In the genomic region with DNA sequence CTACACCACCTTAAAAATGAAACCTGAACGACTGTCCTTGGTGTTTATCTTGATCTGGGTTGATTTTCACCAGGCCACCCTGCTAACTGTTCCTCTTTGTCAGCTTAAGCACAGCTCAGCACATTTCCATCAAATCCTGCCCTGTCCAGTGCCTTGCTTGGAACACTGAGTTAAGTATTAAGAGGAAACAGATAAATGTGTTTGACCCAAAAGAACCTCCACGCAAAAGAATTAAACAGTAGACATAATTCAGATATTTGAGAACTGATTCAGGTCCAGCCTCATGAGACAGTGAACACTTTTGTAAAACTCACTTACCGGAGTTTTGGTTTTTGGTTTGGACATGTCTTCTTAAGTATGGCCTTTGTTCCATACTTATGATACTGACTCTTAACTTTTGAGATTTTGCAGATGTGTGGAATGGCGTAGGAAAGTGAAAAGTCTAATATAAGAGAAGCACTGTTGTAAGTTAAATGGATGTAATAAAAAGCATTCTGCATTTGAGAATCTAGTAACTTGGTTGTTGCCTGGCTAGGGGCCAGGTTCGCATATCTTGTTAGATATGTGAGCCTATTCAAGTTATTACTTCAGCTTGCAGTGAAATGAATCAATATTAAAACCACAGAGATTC, we compare ENCODE assay signal across 20 cellular contexts.
DNase-seq lines count a peak whose midpoint lies in the region; ATAC-seq and TF ChIP-seq lines count a peak whose summit lies in the region.
"Had no signal": no experiment of that assay in that cellular context is flagged by ENCODE, and none has a peak within 500 bp of the region (broad histone marks: within the 10 kb centered on the region; RNA-seq: fewer than 3 reads in every experiment).

No MANE protein-coding gene starts in this region.

- peaks cover 32% of the 10 kb centered on the region for H3F3A ChIP-seq in GM23248 (ENCODE audit: insufficient read depth)

- WGBS in GM23248 (ENCODE audit: low coverage in 1 of 2, low lambda C conversion rate in 2 of 2, missing lambda C conversion rate in 2 of 2), 2 experiments = 34 to 37% methylated on average over 5 of the region's 5 CpGs

- H3K36me3 ChIP-seq in GM23248 (ENCODE audit: low read depth) = no peaks in the 10 kb centered on the region
- H3K36me3 ChIP-seq in parathyroid adenoma (ENCODE audit: control insufficient read depth, insufficient read depth, low read length) = no peaks in the 10 kb centered on the region
- H3K36me3 ChIP-seq: suprapubic skin had no signal

- H3K4me3 ChIP-seq in GM23248 = no peak overlapping the region
- H3K4me3 ChIP-seq in fibroblast of the aortic adventitia (ENCODE audit: low read depth, low read length) = no peak overlapping the region
- H3K4me3 ChIP-seq in parathyroid adenoma (ENCODE audit: low read depth, low read length) = no peak overlapping the region
- H3K4me3 ChIP-seq: psoas muscle, suprapubic skin had no signal

- H3K4me2 ChIP-seq in GM23248 (ENCODE audit: unreplicated experiment) (peak overlapping the region; percentile 43), parathyroid adenoma (ENCODE audit: low read length) (no peak overlapping the region)

- in situ Hi-C loops in GM23248 (cut with MboI) = no loop called here

- TF ChIP-seq CTCF in fibroblast of the aortic adventitia (IDR thresholded peaks at IDR 0.05; ENCODE audit: insufficient read depth, low read length) = no peak
- TF ChIP-seq CTCF in parathyroid adenoma (IDR thresholded peaks at IDR 0.05) = no peak

- H3K9me3 ChIP-seq in GM23248 (ENCODE audit: low read depth) (no peaks in the 10 kb centered on the region), parathyroid adenoma (ENCODE audit: control insufficient read depth, low read length) (no peaks in the 10 kb centered on the region)
- H3K9me3 ChIP-seq: psoas muscle, suprapubic skin had no signal

- H2AFZ ChIP-seq in GM23248 (peak overlapping the region; percentile 11; the same call in 1 of the 2 replicates), parathyroid adenoma (peak overlapping the region; percentile 25)

- no peak for ATAC-seq in HG03571 (IDR thresholded peaks at IDR 0.05; ENCODE audit: unreplicated experiment)
- ATAC-seq: psoas muscle, WTC11 had no signal

- H3K9ac ChIP-seq in GM23248 (no peak overlapping the region), parathyroid adenoma (no peak overlapping the region)

- no peaks in the 10 kb centered on the region for H3K79me2 ChIP-seq in GM23248 (ENCODE audit: insufficient read depth)
- H3K79me2 ChIP-seq in parathyroid adenoma = no peaks in the 10 kb centered on the region

- H4K20me1 ChIP-seq in GM23248 (ENCODE audit: insufficient read depth) = no peaks in the 10 kb centered on the region

- peak; percentile 43 for DNase-seq in GM23248
- DNase-seq in RPMI7951 (ENCODE audit: low read depth) = peak; percentile 24
- peak; percentile 86 for DNase-seq in fibroblast of the aortic adventitia (ENCODE audit: low read depth)
- no peak for DNase-seq in activated gamma-delta T cell (lab: John Stamatoyannopoulos, UW)
- DNase-seq in NCI-H128 (lab: John Stamatoyannopoulos, UW; ENCODE audit: unreplicated experiment) = no peak
- DNase-seq: activated CD4-positive, alpha-beta memory T cell treated with anti-CD3 and anti-CD28 coated beads, Interleukin-2, amount 10 ng/mL, durations not matched to agents 7 days and 5 days; activated naive CD4-positive, alpha-beta T cell; islet precursor cell; Kasumi-1; mesendoderm; NCI-H1092; NCI-H2081; NCI-H510A; nephron progenitor cell; psoas muscle; SHP77 had no signal

- H3K27me3 ChIP-seq in GM23248 (replicated peaks; ENCODE audit: insufficient read depth) (no peaks in the 10 kb centered on the region), parathyroid adenoma (ENCODE audit: control insufficient read depth, insufficient read depth, low read length) (no peaks in the 10 kb centered on the region)
- H3K27me3 ChIP-seq: suprapubic skin had no signal

- peaks cover 30% of the 10 kb centered on the region for H3K4me1 ChIP-seq in GM23248 (ENCODE audit: insufficient read depth)
- H3K4me1 ChIP-seq in parathyroid adenoma = peaks cover 2% of the 10 kb centered on the region
- H3K4me1 ChIP-seq: psoas muscle, suprapubic skin had no signal

- H3K9me2 ChIP-seq in GM23248 (ENCODE audit: insufficient read depth) = no peaks in the 10 kb centered on the region

- H3K27ac ChIP-seq in GM23248 (no peak overlapping the region), parathyroid adenoma (no peak overlapping the region)
- H3K27ac ChIP-seq: psoas muscle, suprapubic skin had no signal

Comparison
In these comparisons a context has a peak if more than half of its experiments do, and no peak if none do; other contexts are left out.
1. DNase-seq: peak in GM23248 (single experiment), RPMI7951 (single experiment) and fibroblast of the aortic adventitia (single experiment); none in activated gamma-delta T cell (single experiment) and NCI-H128 (single experiment).